Comparison of ENCODE assay signal across 7 cellular contexts in the genomic region with DNA sequence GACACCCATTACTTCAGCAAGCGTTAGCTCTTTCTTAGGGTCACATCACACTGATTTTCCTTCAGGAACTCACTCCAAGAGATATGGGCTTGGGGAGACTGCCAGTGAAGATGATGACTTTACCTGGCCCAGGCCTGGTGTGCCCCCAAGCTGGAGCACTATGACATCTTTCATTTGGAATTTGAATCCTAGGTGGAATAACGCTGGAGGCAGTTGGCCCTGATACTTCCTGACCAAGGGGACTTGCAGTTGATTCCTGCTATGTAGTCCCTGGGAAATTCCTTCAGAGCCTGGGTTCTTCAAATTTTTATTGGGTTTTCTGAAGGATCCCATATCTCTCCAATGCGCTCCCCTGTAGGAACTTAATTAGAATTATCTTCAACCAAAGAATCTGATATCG.
"Had no signal": no experiment of that assay in that cellular context is flagged by ENCODE, and none has a peak within 500 bp of the region (broad histone marks: within the 10 kb centered on the region; RNA-seq: fewer than 3 reads in every experiment).

No MANE protein-coding gene starts in this region.

- ATAC-seq: GM23338, HepG2 had no signal

- H3K4me3 ChIP-seq: GM23338 had no signal

- H3K9ac ChIP-seq: KMS-11 had no signal

- H3K4me2 ChIP-seq: GM23338, KMS-11 had no signal

- H3K27ac ChIP-seq: HL-60, KMS-11 had no signal

- DNase-seq: H9, HCEC 1CT, KBM-7 had no signal
